Comparison of ENCODE assay signal across 1 cellular context in the genomic region with DNA sequence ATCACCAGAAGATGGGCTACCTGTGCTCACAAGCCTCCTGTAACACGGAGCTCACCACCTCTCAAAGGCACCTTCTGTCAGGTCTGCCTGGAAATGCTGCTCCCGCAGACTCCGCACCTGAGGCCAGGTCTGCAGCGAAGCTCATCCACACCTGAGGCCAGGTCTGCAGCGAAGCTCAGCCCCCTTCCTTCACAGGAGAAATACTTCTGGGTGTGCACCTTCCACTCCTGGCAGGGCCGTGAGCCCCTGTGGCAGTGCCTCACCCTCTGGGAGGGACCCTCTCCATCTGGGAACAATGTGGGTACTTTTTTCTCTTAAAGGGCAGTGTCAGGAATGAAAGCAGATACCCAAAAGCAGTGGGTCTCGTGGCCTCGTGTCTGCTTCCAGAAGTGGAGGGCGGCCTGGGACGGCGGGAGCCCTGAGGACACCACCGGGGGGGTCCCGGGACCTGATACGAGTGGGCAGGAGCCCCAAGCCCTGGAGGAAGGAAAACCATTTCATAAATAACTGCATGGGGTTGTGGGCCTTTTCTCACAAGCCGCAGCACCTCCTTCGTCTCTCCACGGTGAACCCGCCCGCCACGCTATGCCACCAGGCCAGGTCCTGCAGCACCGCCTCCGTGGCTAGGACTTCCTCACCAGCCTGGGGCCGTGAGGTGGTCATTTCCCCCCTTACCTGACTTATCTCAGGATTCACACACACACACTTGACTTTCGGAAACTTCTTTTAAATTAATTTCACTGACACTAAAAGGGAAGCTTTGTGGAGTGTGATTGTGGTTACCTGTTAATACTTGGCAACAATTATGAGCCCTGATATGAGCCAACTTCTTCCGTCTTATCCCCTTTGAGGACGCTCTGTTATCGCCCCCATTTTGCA.
TF ChIP-seq lines count a peak whose summit lies in the region.

No MANE protein-coding gene starts in this region.

TF ChIP-seq in GM12878, 131 proteins besides CTCF, POLR2A, EP300 and RAD21 (continued from another document):
- TF ChIP-seq ZNF592 (IDR thresholded peaks at IDR 0.05) (no peak), KAT2A (conservative IDR thresholded peaks at IDR 0.05; ENCODE audit: control insufficient read depth, low read depth, low read length) (no peak), CUX1 (IDR thresholded peaks at IDR 0.05; ENCODE audit: insufficient replicate concordance, low read depth, low read length) (no peak), NR2C1 (IDR thresholded peaks at IDR 0.05) (no peak), ZBTB40 (IDR thresholded peaks at IDR 0.05; ENCODE audit: borderline replicate concordance) (no peak), TAF1 (IDR thresholded peaks at IDR 0.05; ENCODE audit: borderline replicate concordance, low read depth, low read length) (no peak), CREB1 (IDR thresholded peaks at IDR 0.05; ENCODE audit: low read depth) (no peak)
- TF ChIP-seq, protein P1, sequence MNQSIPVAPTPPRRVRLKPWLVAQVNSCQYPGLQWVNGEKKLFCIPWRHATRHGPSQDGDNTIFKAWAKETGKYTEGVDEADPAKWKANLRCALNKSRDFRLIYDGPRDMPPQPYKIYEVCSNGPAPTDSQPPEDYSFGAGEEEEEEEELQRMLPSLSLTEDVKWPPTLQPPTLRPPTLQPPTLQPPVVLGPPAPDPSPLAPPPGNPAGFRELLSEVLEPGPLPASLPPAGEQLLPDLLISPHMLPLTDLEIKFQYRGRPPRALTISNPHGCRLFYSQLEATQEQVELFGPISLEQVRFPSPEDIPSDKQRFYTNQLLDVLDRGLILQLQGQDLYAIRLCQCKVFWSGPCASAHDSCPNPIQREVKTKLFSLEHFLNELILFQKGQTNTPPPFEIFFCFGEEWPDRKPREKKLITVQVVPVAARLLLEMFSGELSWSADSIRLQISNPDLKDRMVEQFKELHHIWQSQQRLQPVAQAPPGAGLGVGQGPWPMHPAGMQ (IDR thresholded peaks at IDR 0.05; ENCODE audit: borderline replicate concordance), result no peak
